ENCODE assay signal across 8 cellular contexts in genomic region chr17:81927653-81928496, GRCh38. TPM values are rescaled to one million over a fixed set of nuclear protein-coding genes. Genes with fewer than 3 reads are reported as not detected.
A peak's percentile ranks its signal among the peaks of the same experiment; 100 is the strongest.
DNase-seq lines count a peak whose midpoint lies in the region; ATAC-seq, FAIRE-seq and TF ChIP-seq lines count a peak whose summit lies in the region.

MAFG (minus strand) TSS chr17:81927735; CDS start chr17:81923185, 4,550 bp downstream.

- peaks cover 0 to 48% of the 10 kb centered on the region in 2 donors for H3K4me1 ChIP-seq in right atrium auricular region
- peaks cover 4 to 25% of the 10 kb centered on the region in 2 donors for H3K4me1 ChIP-seq in uterus

- peaks cover 20% of the 10 kb centered on the region for H3K4me1 Mint-ChIP-seq in T-helper 17 cell

- DNase-seq in GM12892 (ENCODE audit: insufficient read length) = peak; percentile 100
- peak; percentile 89 to 92 for DNase-seq in NCI-H187 (lab: John Stamatoyannopoulos, UW)
- DNase-seq in T-helper 17 cell = peak; percentile 83 to 88 (median 86)
- DNase-seq in amygdala (lab: John Stamatoyannopoulos, UW) = peak in 55 of 56 donors; percentile 28 to 93 (median 82)
- peak; percentile 96 for DNase-seq in right atrium auricular region (ENCODE audit: low spot score)
- peak; percentile 92 for DNase-seq in putamen (ENCODE audit: low spot score)
- peak; percentile 92 to 94 for DNase-seq in uterus

- peak within 1 kb of the TSS; percentile 93 for H3K27ac Mint-ChIP-seq in T-helper 17 cell

- FAIRE-seq in GM12892 (lab: Jason Lieb, UNC) = peak; percentile 97

- H3K27me3 Mint-ChIP-seq in T-helper 17 cell = peaks cover 16% of the 10 kb centered on the region

- H3K27me3 ChIP-seq in right atrium auricular region (no peaks in the 10 kb centered on the region), uterus (no peaks in the 10 kb centered on the region)

- H3K9me3 ChIP-seq in T-helper 17 cell (ENCODE audit: control insufficient read depth, low read length, poor library complexity, severe bottlenecking) = no peaks in the 10 kb centered on the region
- no peaks in the 10 kb centered on the region for H3K9me3 ChIP-seq in right atrium auricular region
- H3K9me3 ChIP-seq in uterus = no peaks in the 10 kb centered on the region

- peak; percentile 16 to 64 for TF ChIP-seq CTCF in right atrium auricular region (IDR thresholded peaks at IDR 0.05)
- TF ChIP-seq CTCF in uterus (IDR thresholded peaks at IDR 0.05) = peak in 3 of 4 experiments; percentile 25 to 52 (median 38)

- peaks cover under 1% of the 10 kb centered on the region for H3K36me3 ChIP-seq in right atrium auricular region
- no peaks in the 10 kb centered on the region for H3K36me3 ChIP-seq in uterus

- H3K27ac ChIP-seq in right atrium auricular region = peak within 1 kb of the TSS; percentile 94 to 98
- peak within 1 kb of the TSS; percentile 88 to 93 for H3K27ac ChIP-seq in uterus

- intact Hi-C loops in uterus (cut with DNase I; ENCODE audit: low total_unique reads) = no loop called here

- TF ChIP-seq POLR2A in GM12892 (IDR thresholded peaks at IDR 0.05; ENCODE audit: low read depth, low read length) (peak; percentile 42; the same call in 1 of the 2 replicates), uterus (IDR thresholded peaks at IDR 0.05) (peak; percentile 65 to 73)

- ATAC-seq in HG02884 (IDR thresholded peaks at IDR 0.05; ENCODE audit: unreplicated experiment) (peak; percentile 60), T-helper 17 cell (peak; percentile 73)

- H3K4me3 Mint-ChIP-seq in T-helper 17 cell = peak within 1 kb of the TSS; percentile 88

- H3K4me3 ChIP-seq in right atrium auricular region = peak within 1 kb of the TSS; percentile 94 to 98
- H3K4me3 ChIP-seq in uterus = peak within 1 kb of the TSS; percentile 60 to 90

- no peaks in the 10 kb centered on the region for H3K36me3 Mint-ChIP-seq in T-helper 17 cell (ENCODE audit: low read depth)

RNA-seq across cellular contexts. Expression of gene MAFG, which starts in this region (rescaled TPM):
- 7.4 TPM for polyA plus RNA-seq in GM12892 (2012; ENCODE audit: missing spikeins)
- 10 to 100 TPM; 15.4 to 23.0 TPM for total RNA-seq in T-helper 17 cell
- 10 to 100 TPM; 21.8 to 26.5 TPM for total RNA-seq in right atrium auricular region
- total RNA-seq in uterus = 10 to 100 TPM in 3 of 4 donors, 1 to 10 TPM in 1; 9.7 to 23.1 (median 12.7) TPM

Comparison
In these comparisons a context has a peak if more than half of its experiments do, and no peak if none do; other contexts are left out.
1. Peak in every context shown above with its lines: DNase-seq, ATAC-seq, H3K4me3 ChIP-seq and H3K27ac ChIP-seq.